Comparison of ENCODE assay signal across 1 cellular context in genomic region chr5:124738751-124739559, GRCh38.
TF ChIP-seq lines count a peak whose summit lies in the region.

No MANE protein-coding gene starts in this region.

TF ChIP-seq in H1, 55 proteins besides CTCF, POLR2A, EP300 and RAD21 (continued from another document):
- TF ChIP-seq CHD7 (IDR thresholded peaks at IDR 0.05; ENCODE audit: insufficient replicate concordance, low read length) (no peak), SUZ12 (IDR thresholded peaks at IDR 0.05; ENCODE audit: low read length) (no peak), CHD1 (IDR thresholded peaks at IDR 0.05; ENCODE audit: low read depth, low read length) (no peak), MAFK (IDR thresholded peaks at IDR 0.05; ENCODE audit: low read depth, low read length) (no peak), JUND (IDR thresholded peaks at IDR 0.05; ENCODE audit: low read length) (no peak), BRCA1 (IDR thresholded peaks at IDR 0.05; ENCODE audit: low read depth, low read length) (no peak), CTBP2 (IDR thresholded peaks at IDR 0.05; ENCODE audit: borderline replicate concordance, insufficient read depth, insufficient read length, low read length) (no peak), SIX5 (IDR thresholded peaks at IDR 0.05; ENCODE audit: low read depth, low read length) (no peak), GTF2F1 (IDR thresholded peaks at IDR 0.05; ENCODE audit: borderline replicate concordance, low read depth, low read length) (no peak), SIRT6 (IDR thresholded peaks at IDR 0.05; ENCODE audit: low read length) (no peak), TAF1 (IDR thresholded peaks at IDR 0.05; ENCODE audit: low read depth, low read length) (no peak), JUN (IDR thresholded peaks at IDR 0.05; ENCODE audit: low read depth, low read length) (no peak), CREB1 (IDR thresholded peaks at IDR 0.05) (no peak; the same call in 1 of the 2 replicates), BACH1 (IDR thresholded peaks at IDR 0.05; ENCODE audit: low read length) (no peak), NRF1 (IDR thresholded peaks at IDR 0.05; ENCODE audit: low read depth, low read length) (no peak), SP2 (IDR thresholded peaks at IDR 0.05; ENCODE audit: low read length) (0 out of 2 replicates have a peak, but pooled peaks have one; percentile 5), RBBP5 (IDR thresholded peaks at IDR 0.05; ENCODE audit: borderline replicate concordance, low read depth, low read length) (no peak), SIN3A (conservative IDR thresholded peaks at IDR 0.05 in 1 of 2, IDR thresholded peaks at IDR 0.05 in 1 of 2; ENCODE audit: low read depth in 1 of 2, low read length in 2 of 2) (peak; percentile 91 to 94), USF2 (IDR thresholded peaks at IDR 0.05; ENCODE audit: low read length) (no peak), HDAC6 (IDR thresholded peaks at IDR 0.05; ENCODE audit: low read depth, low read length) (no peak), EZH2 (IDR thresholded peaks at IDR 0.05; ENCODE audit: low read depth, low read length, severe bottlenecking) (no peak), ZNF274 (IDR thresholded peaks at IDR 0.05; ENCODE audit: borderline replicate concordance, extremely low read depth, low read length) (no peak), POU5F1 (IDR thresholded peaks at IDR 0.05; ENCODE audit: low read depth, low read length) (0 out of 2 replicates have a peak, but pooled peaks have one; percentile 36), CBX8 (IDR thresholded peaks at IDR 0.05; ENCODE audit: borderline replicate concordance, low read depth, low read length) (no peak), TAF7 (optimal IDR thresholded peaks at IDR 0.05; ENCODE audit: borderline replicate concordance, low read depth, low read length) (no peak), RXRA (IDR thresholded peaks at IDR 0.05; ENCODE audit: insufficient read depth, low read depth, low read length) (0 out of 2 replicates have a peak, but pooled peaks have one; percentile 16), POLR2AphosphoS5 (IDR thresholded peaks at IDR 0.05; ENCODE audit: low read depth, low read length) (no peak), RNF2 (IDR thresholded peaks at IDR 0.05; ENCODE audit: borderline replicate concordance, low read depth, low read length, missing control alignments, poor library complexity, severe bottlenecking) (no peak), SRF (IDR thresholded peaks at IDR 0.05; ENCODE audit: low read depth, low read length) (no peak), E2F6 (IDR thresholded peaks at IDR 0.05) (no peak), ASH2L (IDR thresholded peaks at IDR 0.05; ENCODE audit: low read length) (no peak), SAP30 (IDR thresholded peaks at IDR 0.05; ENCODE audit: insufficient read depth, insufficient replicate concordance, low read length) (no peak), KDM5A (IDR thresholded peaks at IDR 0.05; ENCODE audit: low read length) (no peak), NANOG (IDR thresholded peaks at IDR 0.05; ENCODE audit: insufficient read depth, low read depth, low read length, poor library complexity, severe bottlenecking) (peak; percentile 96), FOSL1 (IDR thresholded peaks at IDR 0.05; ENCODE audit: insufficient read depth, low read depth, low read length) (no peak), EGR1 (IDR thresholded peaks at IDR 0.05; ENCODE audit: borderline replicate concordance, low read depth, low read length) (no peak), RFX5 (IDR thresholded peaks at IDR 0.05; ENCODE audit: borderline replicate concordance, low read depth, low read length) (no peak), BCL11A (IDR thresholded peaks at IDR 0.05; ENCODE audit: low read depth in 2 of 2, low read length in 2 of 2) (no peak), KDM1A (IDR thresholded peaks at IDR 0.05; ENCODE audit: borderline replicate concordance, low read length) (no peak), CHD2 (IDR thresholded peaks at IDR 0.05; ENCODE audit: low read length) (no peak), ATF2 (IDR thresholded peaks at IDR 0.05; ENCODE audit: low read length) (peak; percentile 48; the same call in 1 of the 2 replicates), HDAC2 (IDR thresholded peaks at IDR 0.05; ENCODE audit: borderline replicate concordance in 1 of 2, low read depth in 2 of 2, low read length in 2 of 2) (peak in 1 of 2 experiments; percentile 81; a peak in 2 of 4 replicates), SP1 (IDR thresholded peaks at IDR 0.05; ENCODE audit: low read depth, low read length) (no peak), CBX5 (IDR thresholded peaks at IDR 0.05; ENCODE audit: low read depth, low read length) (no peak), YY1 (IDR thresholded peaks at IDR 0.05; ENCODE audit: low read depth, low read length) (no peak)
- TF ChIP-seq, protein P1, sequence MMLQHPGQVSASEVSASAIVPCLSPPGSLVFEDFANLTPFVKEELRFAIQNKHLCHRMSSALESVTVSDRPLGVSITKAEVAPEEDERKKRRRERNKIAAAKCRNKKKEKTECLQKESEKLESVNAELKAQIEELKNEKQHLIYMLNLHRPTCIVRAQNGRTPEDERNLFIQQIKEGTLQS (IDR thresholded peaks at IDR 0.05; ENCODE audit: insufficient read depth, low read depth, low read length) = no peak
- TF ChIP-seq, protein P2, sequence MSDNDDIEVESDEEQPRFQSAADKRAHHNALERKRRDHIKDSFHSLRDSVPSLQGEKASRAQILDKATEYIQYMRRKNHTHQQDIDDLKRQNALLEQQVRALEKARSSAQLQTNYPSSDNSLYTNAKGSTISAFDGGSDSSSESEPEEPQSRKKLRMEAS (IDR thresholded peaks at IDR 0.05) = peak; percentile 17; the same call in 1 of the 2 replicates
